ENCODE assay signal across 8 cellular contexts in the genomic region with DNA sequence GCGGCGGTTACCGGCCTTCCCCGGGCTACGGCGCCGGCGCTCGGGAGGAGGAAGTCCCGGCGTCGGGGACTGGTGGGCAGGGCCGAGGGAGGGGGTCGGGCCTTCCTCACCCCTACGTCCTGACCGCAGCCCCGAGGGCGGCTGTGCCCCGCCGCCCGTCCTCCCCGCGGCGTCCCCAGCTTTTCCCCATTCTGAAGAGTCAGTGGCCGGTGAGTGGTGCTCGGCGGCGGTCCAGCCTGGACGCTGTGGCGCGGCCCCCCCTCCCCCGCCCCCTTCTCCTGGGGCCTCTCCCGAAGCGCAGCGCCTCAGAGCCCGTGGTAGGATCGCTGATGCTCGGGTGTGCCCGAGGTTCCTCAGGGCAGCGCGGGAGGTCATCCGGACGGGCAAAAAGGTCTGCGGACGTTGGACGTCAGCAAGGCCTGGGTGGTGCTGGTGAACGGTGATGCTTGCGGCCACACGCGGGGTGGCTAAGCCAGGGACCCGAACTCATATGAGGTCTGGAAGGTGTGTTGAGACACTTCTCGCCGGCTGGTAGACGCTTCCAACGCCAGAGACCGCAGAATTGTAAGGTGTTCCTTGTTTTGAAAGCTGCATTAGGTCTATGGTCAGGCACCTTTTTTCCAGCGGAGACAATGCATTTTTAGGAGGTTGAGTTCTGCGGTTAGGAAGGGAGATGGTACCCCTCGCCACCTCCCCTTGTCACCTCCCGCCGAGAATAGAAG. TPM values are rescaled to one million over a fixed set of nuclear protein-coding genes. Genes with fewer than 3 reads are reported as not detected.
A peak's percentile ranks its signal among the peaks of the same experiment; 100 is the strongest.
DNase-seq lines count a peak whose midpoint lies in the region; ATAC-seq, FAIRE-seq and TF ChIP-seq lines count a peak whose summit lies in the region.

No MANE protein-coding gene starts in this region.

- H3K9ac ChIP-seq in DND-41 (ENCODE audit: low read depth, low read length) (peak overlapping the region; percentile 87), K562 (ENCODE audit: insufficient read depth in 1 of 2, low read depth in 2 of 2, low read length in 2 of 2) (peak overlapping the region; percentile 82 to 99), iPS-15b (ENCODE audit: low read depth, low read length) (peak overlapping the region; percentile 24), skeletal muscle satellite cell (ENCODE audit: low read depth, low read length) (peak overlapping the region; percentile 85)

- H3K4me2 ChIP-seq in DND-41 (ENCODE audit: insufficient read depth, low read length): peak overlapping the region; percentile 99
- H3K4me2 ChIP-seq in K562 (ENCODE audit: insufficient read depth, low read length): peak overlapping the region; percentile 84
- H3K4me2 ChIP-seq in skeletal muscle satellite cell (ENCODE audit: low read length): peak overlapping the region; percentile 98

- DNase-seq in DND-41 (peak; percentile 67), GM20000 (ENCODE audit: low spot score) (peak; percentile 84), HK-2 (ENCODE audit: unreplicated experiment) (peak; percentile 71), T follicular helper cell (ENCODE audit: low read depth) (peak; percentile 12), K562 (ENCODE audit: extremely low read depth in 1 of 4, low spot score in 3 of 4) (peak; percentile 78 to 84 (median 80)), NCI-H128 (lab: John Stamatoyannopoulos, UW; ENCODE audit: unreplicated experiment) (no peak)

- FAIRE-seq in K562 (lab: Jason Lieb, UNC): no peak

- H3K27ac ChIP-seq in DND-41 (ENCODE audit: low read length) (peak overlapping the region; percentile 80), K562 (ENCODE audit: extremely low read depth, low read depth, low read length) (peak overlapping the region; percentile 85)

- H3K9me3 ChIP-seq in DND-41 (ENCODE audit: insufficient read depth, low read length, severe bottlenecking) (no peaks in the 10 kb centered on the region), K562 (replicated peaks; ENCODE audit: control insufficient read depth, insufficient read depth, low read depth, low read length) (no peaks in the 10 kb centered on the region), iPS-15b (ENCODE audit: control insufficient read depth, insufficient read depth, low read length) (no peaks in the 10 kb centered on the region), skeletal muscle satellite cell (replicated peaks; ENCODE audit: low read length) (no peaks in the 10 kb centered on the region)

- WGBS in K562 (ENCODE audit: insufficient coverage, low coverage, missing lambda C conversion rate): 1% methylated on average over 60 of the region's 61 CpGs

- TF ChIP-seq CTCF in DND-41 (IDR thresholded peaks at IDR 0.05; ENCODE audit: borderline replicate concordance, extremely low read depth, low read length, poor library complexity, severe bottlenecking) (no peak), GM20000 (IDR thresholded peaks at IDR 0.05; ENCODE audit: extremely low read depth, missing control alignments) (no peak), K562 (IDR thresholded peaks at IDR 0.05 in 2 of 3, conservative IDR thresholded peaks at IDR 0.05 in 1 of 3; ENCODE audit: insufficient read depth in 2 of 3, low read depth in 1 of 3, low read length in 3 of 3) (no peak)

- peaks cover 15% of the 10 kb centered on the region for H3K36me3 ChIP-seq in DND-41 (ENCODE audit: insufficient read depth, low read length)
- peaks cover 25% of the 10 kb centered on the region for H3K36me3 ChIP-seq in K562 (ENCODE audit: control insufficient read depth, insufficient read depth, low read length)
- H3K36me3 ChIP-seq in iPS-15b (ENCODE audit: control insufficient read depth, insufficient read depth, low read length): no peaks in the 10 kb centered on the region
- no peaks in the 10 kb centered on the region for H3K36me3 ChIP-seq in skeletal muscle satellite cell (ENCODE audit: insufficient read depth, low read length)

- ATAC-seq in DND-41 (ENCODE audit: insufficient read depth, low read depth) (peak; percentile 63), K562 (peak; percentile 66)

- H2AFZ ChIP-seq in DND-41 (ENCODE audit: low read depth, low read length) (peak overlapping the region; percentile 69), K562 (ENCODE audit: low read depth, low read length) (peak overlapping the region; percentile 73)

- H3K27me3 ChIP-seq in DND-41 (ENCODE audit: insufficient read depth, low read length, poor library complexity): no peaks in the 10 kb centered on the region
- H3K27me3 ChIP-seq in K562 (ENCODE audit: control insufficient read depth in 2 of 2, insufficient read depth in 2 of 2, low read length in 2 of 2): no peaks in the 10 kb centered on the region
- peaks cover 2% of the 10 kb centered on the region for H3K27me3 ChIP-seq in iPS-15b (ENCODE audit: control insufficient read depth, insufficient read depth, low read length)
- no peaks in the 10 kb centered on the region for H3K27me3 ChIP-seq in skeletal muscle satellite cell (ENCODE audit: control insufficient read depth, insufficient read depth, low read length)

- CTCF ChIA-PET in K562 (lab: Yijun Ruan, JAX; ENCODE audit: low intra/inter-chr PET ratio): interaction anchor here (0.6 kb wide), 1 partner anchor 20 kb away, joined by 3 read pairs; no protein-coding TSS in a partner anchor

- H3K79me2 ChIP-seq in DND-41 (ENCODE audit: insufficient read depth, low read length) (peaks cover 57% of the 10 kb centered on the region), K562 (ENCODE audit: control insufficient read depth, insufficient read depth, low read length) (peaks cover 57% of the 10 kb centered on the region)

- POLR2A ChIA-PET in K562 (lab: Yijun Ruan, JAX): interaction anchor here (0.6 to 4.5 kb wide), 15 partner anchors 9 to 233 kb away, joined by 3 to 18 read pairs (median 4); no protein-coding TSS in a partner anchor

- no TSS peak for BruUV-seq in K562 (replicated peaks; lab: Mats Ljungman, UMichigan)

- TF ChIP-seq EP300 in K562 (IDR thresholded peaks at IDR 0.05; ENCODE audit: low read length): no peak

- H3K4me1 ChIP-seq in DND-41 (ENCODE audit: insufficient read depth, low read length): peaks cover 57% of the 10 kb centered on the region
- peaks cover 25 to 32% of the 10 kb centered on the region in 2 experiments for H3K4me1 ChIP-seq in K562 (replicated peaks in 1 of 2; ENCODE audit: control insufficient read depth in 2 of 2, insufficient read depth in 2 of 2, low read length in 2 of 2)
- peaks cover 3% of the 10 kb centered on the region for H3K4me1 ChIP-seq in iPS-15b (ENCODE audit: control insufficient read depth, insufficient read depth, low read length)
- H3K4me1 ChIP-seq in skeletal muscle satellite cell (ENCODE audit: control insufficient read depth, insufficient read depth, low read length): peaks cover 14% of the 10 kb centered on the region

- in situ Hi-C loops in K562 (cut with MboI): no loop called here

- TF ChIP-seq RAD21 in K562 (CRISPR knock-in tag; conservative IDR thresholded peaks at IDR 0.05 in 1 of 2, IDR thresholded peaks at IDR 0.05 in 1 of 2): no peak

- H4K20me1 ChIP-seq in DND-41 (ENCODE audit: insufficient read depth, low read length) (peaks cover 46% of the 10 kb centered on the region), K562 (replicated peaks; ENCODE audit: control insufficient read depth, insufficient read depth, low read length) (peaks cover 13% of the 10 kb centered on the region; the same call in 1 of the 2 replicates)

- no peak for TF ChIP-seq POLR2A in K562 (conservative IDR thresholded peaks at IDR 0.05)

- H3K9me1 ChIP-seq in K562 (ENCODE audit: control insufficient read depth, insufficient read depth, low read length): no peaks in the 10 kb centered on the region

- intact Hi-C loops in K562 (cut with micrococcal nuclease): loop anchor here (5.0 kb wide), 1 partner anchor 43 kb away; no protein-coding TSS in a partner anchor

- peak overlapping the region; percentile 81 to 98 for H3K4me3 ChIP-seq in DND-41 (ENCODE audit: low read depth in 1 of 2, low read length in 2 of 2)
- H3K4me3 ChIP-seq in K562: peak overlapping the region; percentile 87
- H3K4me3 ChIP-seq in iPS-15b (ENCODE audit: low read depth, low read length): peak overlapping the region; percentile 87
- peak overlapping the region; percentile 91 for H3K4me3 ChIP-seq in skeletal muscle satellite cell (ENCODE audit: low read length)

RNA-seq across cellular contexts. Expression of a gene that starts 0.7 kb away (rescaled TPM):
- total RNA-seq in K562 (2011; cell fraction: chromatin; rRNA removed; ENCODE audit: low replicate concordance): 13.1 and 13.7 TPM in 2 replicates
- 11.7 and 12.3 TPM in 2 replicates for total RNA-seq in K562 (2011; cell fraction: nucleolus; rRNA removed)
- 13.1 and 21.5 TPM in 2 replicates for total RNA-seq in K562 (2011; cell fraction: nucleoplasm; rRNA removed)
- total RNA-seq in K562 (2014; rRNA removed) (22.7 and 23.5 TPM in 2 replicates), K562 (2014; rRNA removed; fragmentation: Illumina TruSeq; extraction: Trizol) (23.5 and 24.2 TPM in 2 replicates), K562 (2015; rRNA removed; fragmentation: Illumina TruSeq; extraction: Trizol) (17.6 and 19.2 TPM in 2 replicates), K562 (2021) (20.7 and 20.9 TPM in 2 replicates)
- polyA plus RNA-seq in K562 (2011; rRNA removed) (11.9 and 14.9 TPM in 2 replicates), K562 (2014; fragmentation: Illumina TruSeq; extraction: Trizol) (15.3 and 16.5 TPM in 2 replicates), K562 (2014; fragmentation: Nextera tagmentation; extraction: Ambion mirVana) (1 to 10 TPM; 3.2 to 6.4 TPM), K562 (2014; rRNA removed) (17.5 and 21.6 TPM in 2 replicates)
- polyA plus RNA-seq in K562 (2011; cell fraction: cytosol; rRNA removed): 10.0 and 13.1 TPM in 2 replicates
- 6.2 and 7.7 TPM in 2 replicates for polyA plus RNA-seq in K562 (2011; cell fraction: nucleus; rRNA removed)
- polyA plus RNA-seq in K562 (2012): 10.1 and 13.7 TPM in 2 replicates
- 11.2 and 12.4 TPM in 2 replicates for polyA minus RNA-seq in K562 (2011; rRNA and poly(A)+ RNA removed)
- polyA minus RNA-seq in K562 (2011; cell fraction: cytosol; rRNA and poly(A)+ RNA removed): 8.6 and 9.5 TPM in 2 replicates
- polyA minus RNA-seq in K562 (2011; cell fraction: nucleus; rRNA and poly(A)+ RNA removed): 4.7 and 5.8 TPM in 2 replicates
- total RNA-seq in skeletal muscle satellite cell (2012; rRNA removed): 6.3 TPM in 2 replicates

RNA-seq across cellular contexts. Expression of a gene that starts 48.7 kb away (rescaled TPM):
- total RNA-seq in K562 (2011; cell fraction: chromatin; rRNA removed; ENCODE audit: low replicate concordance): 31.6 and 91.3 TPM in 2 replicates
- total RNA-seq in K562 (2011; cell fraction: nucleolus; rRNA removed): 68.6 and 78.7 TPM in 2 replicates
- total RNA-seq in K562 (2011; cell fraction: nucleoplasm; rRNA removed): 48.5 and 50.3 TPM in 2 replicates
- total RNA-seq in K562 (2014; rRNA removed) (9.0 and 16.5 TPM in 2 replicates), K562 (2014; rRNA removed; fragmentation: Illumina TruSeq; extraction: Trizol) (1.9 and 3.0 TPM in 2 replicates), K562 (2015; rRNA removed; fragmentation: Illumina TruSeq; extraction: Trizol) (7.4 and 9.0 TPM in 2 replicates), K562 (2021) (48.8 and 51.3 TPM in 2 replicates)
- polyA plus RNA-seq in K562 (2011; rRNA removed) (2.3 and 3.9 TPM in 2 replicates), K562 (2014; fragmentation: Illumina TruSeq; extraction: Trizol) (10.3 and 24.1 TPM in 2 replicates), K562 (2014; fragmentation: Nextera tagmentation; extraction: Ambion mirVana) (under 1 TPM; 0.42 to 0.46 TPM), K562 (2014; rRNA removed) (14.7 and 15.4 TPM in 2 replicates)
- polyA plus RNA-seq in K562 (2011; cell fraction: cytosol; rRNA removed): 3.0 and 6.9 TPM in 2 replicates
- polyA plus RNA-seq in K562 (2011; cell fraction: nucleus; rRNA removed): 15.1 and 27.9 TPM in 2 replicates
- 18.3 and 22.2 TPM in 2 replicates for polyA plus RNA-seq in K562 (2012)
- 2.8 and 4.0 TPM in 2 replicates for polyA minus RNA-seq in K562 (2011; rRNA and poly(A)+ RNA removed)
- 15.2 and 18.0 TPM in 2 replicates for polyA minus RNA-seq in K562 (2011; cell fraction: cytosol; rRNA and poly(A)+ RNA removed)
- 19.2 and 21.4 TPM in 2 replicates for polyA minus RNA-seq in K562 (2011; cell fraction: nucleus; rRNA and poly(A)+ RNA removed)
- total RNA-seq in skeletal muscle satellite cell (2012; rRNA removed): 10.1 and 16.8 TPM in 2 replicates

Comparison
In these comparisons a context has a peak if more than half of its experiments do, and no peak if none do; other contexts are left out.
1. H3K9ac ChIP-seq: peak in every context shown above with its lines; median percentile 90 in K562; 87 in DND-41; 85 in skeletal muscle satellite cell; 24 in iPS-15b.